1 cellular context compared by ENCODE assay signal in genomic region chr1:205775015-205775716, GRCh38.
A peak's percentile ranks its signal among the peaks of the same experiment; 100 is the strongest.
TF ChIP-seq lines count a peak whose summit lies in the region.

Gene RAB29 (minus strand): TSS chr1:205775482. CDS start chr1:205774956, 526 bp downstream.

TF ChIP-seq in K562, 482 proteins besides CTCF, POLR2A, EP300 and RAD21 (continued from another document and continues in another):
- TF ChIP-seq AFF4 (CRISPR knock-in tag; IDR thresholded peaks at IDR 0.05): 0 out of 2 replicates have a peak, but pooled peaks have one; percentile 44
- TF ChIP-seq E2F3 (CRISPR knock-in tag; IDR thresholded peaks at IDR 0.05): no peak
- TF ChIP-seq TEAD1 (CRISPR knock-in tag; IDR thresholded peaks at IDR 0.05): peak; percentile 47 to 75; a peak in 2 of 4 replicates
- TF ChIP-seq THAP7 (CRISPR knock-in tag; IDR thresholded peaks at IDR 0.05): no peak
- TF ChIP-seq NCOA6 (IDR thresholded peaks at IDR 0.05): peak; percentile 78
- TF ChIP-seq ZNF75A (CRISPR knock-in tag; IDR thresholded peaks at IDR 0.05): no peak
- TF ChIP-seq ZNF449 (CRISPR knock-in tag; IDR thresholded peaks at IDR 0.05): no peak
- TF ChIP-seq CCNT2 (IDR thresholded peaks at IDR 0.05; ENCODE audit: borderline replicate concordance, extremely low read depth, insufficient read length, low read depth, low read length): no peak
- peak in 1 of 3 experiments; percentile 80; a peak in 2 of 6 replicates for TF ChIP-seq ZBTB11 (CRISPR knock-in tag; IDR thresholded peaks at IDR 0.05)
- no peak for TF ChIP-seq ILK (tag; IDR thresholded peaks at IDR 0.05; ENCODE audit: borderline replicate concordance, low read depth)
- TF ChIP-seq YBX1 (IDR thresholded peaks at IDR 0.05): no peak
- TF ChIP-seq HDAC2 (IDR thresholded peaks at IDR 0.05): peak; percentile 49; the same call in 1 of the 2 replicates
- TF ChIP-seq CREBBP (IDR thresholded peaks at IDR 0.05; ENCODE audit: low read depth, low read length): no peak
- TF ChIP-seq HCFC1 (IDR thresholded peaks at IDR 0.05; ENCODE audit: low read depth, low read length): peak; percentile 100
- TF ChIP-seq TBL1XR1 (IDR thresholded peaks at IDR 0.05; ENCODE audit: low read length in 2 of 2): no peak
- no peak for TF ChIP-seq PATZ1 (CRISPR knock-in tag; IDR thresholded peaks at IDR 0.05; ENCODE audit: borderline replicate concordance)
- TF ChIP-seq ATF1 (CRISPR knock-in tag; IDR thresholded peaks at IDR 0.05): no peak
- TF ChIP-seq ATF1 (tag; IDR thresholded peaks at IDR 0.05): peak; percentile 81
- no peak for TF ChIP-seq NR3C1 (CRISPR knock-in tag; IDR thresholded peaks at IDR 0.05)
- TF ChIP-seq HLTF (IDR thresholded peaks at IDR 0.05): no peak
- no peak for TF ChIP-seq KAT8 (IDR thresholded peaks at IDR 0.05; ENCODE audit: low read depth)
- peak; percentile 69 to 70 for TF ChIP-seq E2F6 (IDR thresholded peaks at IDR 0.05; ENCODE audit: borderline replicate concordance in 1 of 2, extremely low read depth in 1 of 2, insufficient read depth in 1 of 2, insufficient read length in 1 of 2, low read depth in 1 of 2, low read length in 1 of 2, poor library complexity in 1 of 2, severe bottlenecking in 1 of 2)
- TF ChIP-seq NR4A1 (CRISPR knock-in tag; IDR thresholded peaks at IDR 0.05): 0 out of 2 replicates have a peak, but pooled peaks have one; percentile 22
- TF ChIP-seq NR4A1 (tag; IDR thresholded peaks at IDR 0.05): peak; percentile 68; the same call in 1 of the 2 replicates
- no peak for TF ChIP-seq ZNF23 (CRISPR knock-in tag; IDR thresholded peaks at IDR 0.05)
- no peak for TF ChIP-seq PML (IDR thresholded peaks at IDR 0.05; ENCODE audit: low read length)
- TF ChIP-seq KDM4B (IDR thresholded peaks at IDR 0.05; ENCODE audit: borderline replicate concordance in 2 of 2, low read depth in 1 of 2): peak in 1 of 2 experiments; percentile 67; a peak in 1 of 4 replicates
- peak; percentile 84 for TF ChIP-seq TFE3 (CRISPR knock-in tag; IDR thresholded peaks at IDR 0.05)
- TF ChIP-seq MCM2 (IDR thresholded peaks at IDR 0.05; ENCODE audit: low read depth): no peak
- TF ChIP-seq FOXO4 (CRISPR knock-in tag; IDR thresholded peaks at IDR 0.05): no peak
- TF ChIP-seq TFAP4 (CRISPR knock-in tag; IDR thresholded peaks at IDR 0.05; ENCODE audit: borderline replicate concordance): peak; percentile 79
- TF ChIP-seq ZNF511 (CRISPR knock-in tag; IDR thresholded peaks at IDR 0.05): peak; percentile 23; the same call in 1 of the 2 replicates
- 0 out of 2 replicates have a peak, but pooled peaks have one; percentile 35 for TF ChIP-seq SNIP1 (IDR thresholded peaks at IDR 0.05; ENCODE audit: low read depth)
- TF ChIP-seq ZNF785 (CRISPR knock-in tag; IDR thresholded peaks at IDR 0.05): no peak
- 0 out of 2 replicates have a peak, but pooled peaks have one; percentile 31 for TF ChIP-seq NFRKB (IDR thresholded peaks at IDR 0.05; ENCODE audit: low read depth)
- TF ChIP-seq MNT (conservative IDR thresholded peaks at IDR 0.05): peak; percentile 81 to 89
- TF ChIP-seq FOXP4 (CRISPR knock-in tag; IDR thresholded peaks at IDR 0.05; ENCODE audit: borderline replicate concordance): no peak
- TF ChIP-seq ZNF224 (CRISPR knock-in tag; IDR thresholded peaks at IDR 0.05): no peak
- TF ChIP-seq ZNF316 (IDR thresholded peaks at IDR 0.05): no peak
